8 cellular contexts compared by ENCODE assay signal in the genomic region with DNA sequence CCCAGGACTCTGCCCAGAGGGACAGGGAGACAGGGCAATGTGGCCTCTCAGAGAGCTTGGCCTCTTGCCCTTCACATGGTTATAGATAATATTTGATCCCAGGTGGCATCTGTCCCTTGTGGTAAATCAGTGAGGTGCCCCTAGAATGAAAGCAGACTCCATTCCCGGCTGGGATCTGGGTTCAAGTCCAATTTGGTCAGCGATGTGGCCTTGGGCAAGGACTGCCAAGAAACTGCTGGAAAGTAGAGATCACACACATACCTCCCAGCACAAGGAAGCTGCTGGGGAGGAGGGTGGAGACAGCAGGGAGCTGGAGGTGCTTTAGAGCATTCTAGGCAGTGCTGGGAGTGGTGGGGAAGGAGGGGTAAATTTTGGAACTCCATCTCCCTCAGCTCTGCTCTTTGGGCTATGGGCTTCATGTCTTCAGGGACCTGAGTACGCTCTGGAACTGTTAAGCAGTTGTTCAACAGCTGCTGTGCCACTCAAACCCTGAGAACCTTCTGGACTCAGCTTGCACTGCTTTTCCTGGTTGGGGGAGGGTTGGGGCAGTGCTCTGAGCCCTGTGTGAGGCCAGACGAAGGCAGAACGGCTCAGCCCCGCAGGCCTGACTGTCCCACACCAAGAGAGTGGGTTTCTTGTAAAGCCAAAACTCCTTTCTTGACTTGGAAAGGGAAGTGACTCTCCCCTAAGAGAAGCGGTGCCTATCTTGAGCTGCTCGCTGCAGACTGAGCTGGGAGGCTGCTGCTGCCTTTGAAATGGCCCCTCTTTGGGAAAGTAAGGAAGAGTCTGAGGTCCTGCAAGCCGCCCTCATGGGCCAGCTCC. TPM values are rescaled to one million over a fixed set of nuclear protein-coding genes. Genes with fewer than 3 reads are reported as not detected.
DNase-seq lines count a peak whose midpoint lies in the region; FAIRE-seq and TF ChIP-seq lines count a peak whose summit lies in the region.

No MANE protein-coding gene starts in this region.

- FAIRE-seq in GM12891 (lab: Jason Lieb, UNC): no peak

- H3K27ac ChIP-seq in OCI-LY1 (ENCODE audit: low read depth, low read length, poor library complexity, severe bottlenecking) (peak overlapping the region; percentile 95), smooth muscle cell (ENCODE audit: low read depth) (no peak overlapping the region)

- H3K4me1 ChIP-seq in OCI-LY1 (ENCODE audit: insufficient read depth, low read length, severe bottlenecking) (peaks cover 92% of the 10 kb centered on the region), smooth muscle cell (ENCODE audit: low read depth) (peaks cover 8% of the 10 kb centered on the region)

- no peaks in the 10 kb centered on the region for H3K9me2 ChIP-seq in OCI-LY1 (ENCODE audit: low read depth, low read length)

- H3K9ac ChIP-seq in OCI-LY1 (ENCODE audit: low read length) (peak overlapping the region; percentile 64), smooth muscle cell (ENCODE audit: low read depth) (no peak overlapping the region)

- no peak for TF ChIP-seq CTCF in OCI-LY1 (IDR thresholded peaks at IDR 0.05; ENCODE audit: low read length)
- TF ChIP-seq CTCF in smooth muscle cell (IDR thresholded peaks at IDR 0.05; ENCODE audit: borderline replicate concordance, insufficient read depth, poor library complexity, severe bottlenecking): no peak

- no peak for DNase-seq in GM12891 (ENCODE audit: insufficient read length, low spot score)
- DNase-seq in ecto neural progenitor cell (ENCODE audit: low spot score): peak; percentile 40
- peak; percentile 43 for DNase-seq in posterior vena cava (ENCODE audit: low spot score)
- no peak for DNase-seq in D341Med (ENCODE audit: low spot score)
- no peak for DNase-seq in smooth muscle cell (lab: John Stamatoyannopoulos, UW; ENCODE audit: unreplicated experiment)
- no peak for DNase-seq in NCI-H2227 (lab: John Stamatoyannopoulos, UW; ENCODE audit: unreplicated experiment)
- no peak for DNase-seq in iPS-NIHi11 (ENCODE audit: low spot score)

- H3F3A ChIP-seq in OCI-LY1 (ENCODE audit: insufficient read depth, low read length): peaks cover 6% of the 10 kb centered on the region; the same call in 1 of the 2 replicates
- H3F3A ChIP-seq in smooth muscle cell (ENCODE audit: low read depth): no peaks in the 10 kb centered on the region

- H2AFZ ChIP-seq in OCI-LY1 (ENCODE audit: low read length) (no peak overlapping the region), smooth muscle cell (ENCODE audit: low read depth) (no peak overlapping the region)

- intact Hi-C loops in posterior vena cava (cut with DNase I): no loop called here

- peak; percentile 45 for TF ChIP-seq POLR2A in GM12891 (IDR thresholded peaks at IDR 0.05; ENCODE audit: low read depth, low read length)

- H3K4me2 ChIP-seq in OCI-LY1 (ENCODE audit: low read length) (peak overlapping the region; percentile 57), smooth muscle cell (no peak overlapping the region)

- 78% methylated on average over 9 of the region's 9 CpGs for WGBS in smooth muscle cell (ENCODE audit: low lambda C conversion rate)

- H3K79me2 ChIP-seq in OCI-LY1 (ENCODE audit: insufficient read depth, low read length) (no peaks in the 10 kb centered on the region), smooth muscle cell (ENCODE audit: low read depth) (no peaks in the 10 kb centered on the region)

- H3K4me3 ChIP-seq in OCI-LY1 (ENCODE audit: low read depth, low read length, poor library complexity, severe bottlenecking) (peak overlapping the region; percentile 28), smooth muscle cell (no peak overlapping the region)

- H3K36me3 ChIP-seq in OCI-LY1 (ENCODE audit: insufficient read depth, low read length) (peaks cover 18% of the 10 kb centered on the region; the same call in 1 of the 2 replicates), smooth muscle cell (ENCODE audit: low read depth) (no peaks in the 10 kb centered on the region)

- H3K9me3 ChIP-seq in OCI-LY1 (ENCODE audit: low read length) (no peaks in the 10 kb centered on the region), smooth muscle cell (replicated peaks; ENCODE audit: low read depth) (no peaks in the 10 kb centered on the region)

- H4K20me1 ChIP-seq in OCI-LY1 (ENCODE audit: insufficient read depth, low read length): no peaks in the 10 kb centered on the region
- no peaks in the 10 kb centered on the region for H4K20me1 ChIP-seq in smooth muscle cell (ENCODE audit: low read depth)

- H3K27me3 ChIP-seq in OCI-LY1 (ENCODE audit: insufficient read depth, low read length): no peaks in the 10 kb centered on the region
- no peaks in the 10 kb centered on the region for H3K27me3 ChIP-seq in smooth muscle cell (ENCODE audit: low read depth)

TF ChIP-seq in GM12891, 5 proteins besides CTCF, POLR2A, EP300 and RAD21:
- TF ChIP-seq TAF1 (IDR thresholded peaks at IDR 0.05; ENCODE audit: low read depth, low read length): no peak
- peak; percentile 78 for TF ChIP-seq SPI1 (IDR thresholded peaks at IDR 0.05; ENCODE audit: low read depth, low read length)
- TF ChIP-seq POU2F2 (IDR thresholded peaks at IDR 0.05; ENCODE audit: low read depth, low read length): no peak
- TF ChIP-seq POLR2AphosphoS5 (IDR thresholded peaks at IDR 0.05; ENCODE audit: low read depth, low read length): peak; percentile 68
- no peak for TF ChIP-seq PAX5 (IDR thresholded peaks at IDR 0.05; ENCODE audit: insufficient read depth, low read length, severe bottlenecking)

RNA-seq across cellular contexts. Expression of gene INPP5D, which starts 23.0 kb away (rescaled TPM):
- polyA plus RNA-seq in GM12891 (2012; ENCODE audit: low read depth, missing spikeins): 62.2 TPM
- total RNA-seq in posterior vena cava (10 to 100 TPM; 14.0 to 19.9 TPM), smooth muscle cell (9.9 and 17.8 TPM in 2 replicates)
- 5.6 and 24.5 TPM in 2 replicates for polyA plus RNA-seq in smooth muscle cell

RNA-seq across cellular contexts. Expression of gene NEU2, which starts 50.7 kb away (rescaled TPM):
- polyA plus RNA-seq in GM12891 (2012; ENCODE audit: low read depth, missing spikeins): not detected
- total RNA-seq in posterior vena cava (not detected), smooth muscle cell (0.45 and 0.94 TPM in 2 replicates)
- polyA plus RNA-seq in smooth muscle cell: not detected in 2 replicates

Comparison
In these comparisons a context has a peak if more than half of its experiments do, and no peak if none do; other contexts are left out.
1. DNase-seq: peak in ecto neural progenitor cell (single experiment) and posterior vena cava (single experiment); none in GM12891 (single experiment), D341Med (single experiment), smooth muscle cell (single experiment), NCI-H2227 (single experiment) and iPS-NIHi11 (single experiment).